1 cellular context compared by ENCODE assay signal in the genomic region with DNA sequence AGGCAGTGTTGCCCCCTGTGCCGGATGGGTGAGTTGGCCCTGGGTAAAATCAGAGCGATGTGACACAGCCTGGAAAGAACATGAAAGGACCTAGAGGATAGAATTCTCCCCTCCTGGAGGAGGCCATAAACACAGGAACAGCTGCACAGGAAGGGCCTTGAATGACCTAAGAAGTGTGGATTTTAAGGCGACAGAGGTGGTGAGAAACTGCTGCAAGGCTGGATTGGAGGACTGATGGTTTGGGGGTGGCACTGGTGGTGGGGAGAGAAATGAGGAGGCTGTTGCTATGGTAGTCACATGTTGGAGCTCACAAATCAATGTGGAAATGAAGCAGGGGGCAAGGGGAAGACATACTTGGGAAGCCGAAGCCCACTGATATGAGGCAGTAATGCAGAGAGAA.
TF ChIP-seq lines count a peak whose summit lies in the region.

No MANE protein-coding gene starts in this region.

TF ChIP-seq in K562, 482 proteins besides CTCF, POLR2A, EP300 and RAD21 (continues in another document):
- TF ChIP-seq KAT7 (CRISPR knock-in tag; IDR thresholded peaks at IDR 0.05; ENCODE audit: borderline replicate concordance) (peak; percentile 68; the same call in 1 of the 2 replicates), RBM25 (IDR thresholded peaks at IDR 0.05; ENCODE audit: low read depth, low read length, severe bottlenecking) (no peak), MYBL2 (IDR thresholded peaks at IDR 0.05; ENCODE audit: low read depth) (no peak), MYBL2 (CRISPR knock-in tag; IDR thresholded peaks at IDR 0.05; ENCODE audit: borderline replicate concordance) (no peak), CC2D1A (IDR thresholded peaks at IDR 0.05) (no peak), ZNF143 (CRISPR knock-in tag; IDR thresholded peaks at IDR 0.05) (no peak), C11orf30 (IDR thresholded peaks at IDR 0.05; ENCODE audit: low read depth) (no peak), SMAD2 (IDR thresholded peaks at IDR 0.05; ENCODE audit: low read depth, low read length) (no peak), ZNF175 (CRISPR knock-in tag; IDR thresholded peaks at IDR 0.05; ENCODE audit: low read depth) (no peak), NFIX (CRISPR knock-in tag; IDR thresholded peaks at IDR 0.05; ENCODE audit: low read depth) (no peak), NONO (IDR thresholded peaks at IDR 0.05; ENCODE audit: low read depth in 2 of 2, low read length in 1 of 2) (no peak), NR1H2 (CRISPR knock-in tag; IDR thresholded peaks at IDR 0.05) (no peak), HLTF (IDR thresholded peaks at IDR 0.05) (0 out of 2 replicates have a peak, but pooled peaks have one; percentile 29), NFATC3 (IDR thresholded peaks at IDR 0.05) (no peak), RBBP5 (IDR thresholded peaks at IDR 0.05; ENCODE audit: borderline replicate concordance, insufficient read depth, low read length, poor library complexity, severe bottlenecking) (no peak), ZC3H4 (CRISPR knock-in tag; IDR thresholded peaks at IDR 0.05; ENCODE audit: borderline replicate concordance) (no peak), TEAD4 (IDR thresholded peaks at IDR 0.05; ENCODE audit: low read length) (no peak), TEAD4 (CRISPR knock-in tag; IDR thresholded peaks at IDR 0.05; ENCODE audit: borderline replicate concordance) (no peak), EHMT2 (IDR thresholded peaks at IDR 0.05) (peak; percentile 46; the same call in 1 of the 2 replicates), ZZZ3 (IDR thresholded peaks at IDR 0.05) (no peak), ZNF184 (CRISPR knock-in tag; IDR thresholded peaks at IDR 0.05) (no peak), TAF15 (IDR thresholded peaks at IDR 0.05; ENCODE audit: low read depth, low read length) (no peak), FIP1L1 (IDR thresholded peaks at IDR 0.05; ENCODE audit: low read depth, low read length, poor library complexity, severe bottlenecking) (no peak)
- TF ChIP-seq, protein P1, sequence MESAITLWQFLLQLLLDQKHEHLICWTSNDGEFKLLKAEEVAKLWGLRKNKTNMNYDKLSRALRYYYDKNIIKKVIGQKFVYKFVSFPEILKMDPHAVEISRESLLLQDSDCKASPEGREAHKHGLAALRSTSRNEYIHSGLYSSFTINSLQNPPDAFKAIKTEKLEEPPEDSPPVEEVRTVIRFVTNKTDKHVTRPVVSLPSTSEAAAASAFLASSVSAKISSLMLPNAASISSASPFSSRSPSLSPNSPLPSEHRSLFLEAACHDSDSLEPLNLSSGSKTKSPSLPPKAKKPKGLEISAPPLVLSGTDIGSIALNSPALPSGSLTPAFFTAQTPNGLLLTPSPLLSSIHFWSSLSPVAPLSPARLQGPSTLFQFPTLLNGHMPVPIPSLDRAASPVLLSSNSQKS (CRISPR knock-in tag; IDR thresholded peaks at IDR 0.05): no peak
- TF ChIP-seq, protein P2, sequence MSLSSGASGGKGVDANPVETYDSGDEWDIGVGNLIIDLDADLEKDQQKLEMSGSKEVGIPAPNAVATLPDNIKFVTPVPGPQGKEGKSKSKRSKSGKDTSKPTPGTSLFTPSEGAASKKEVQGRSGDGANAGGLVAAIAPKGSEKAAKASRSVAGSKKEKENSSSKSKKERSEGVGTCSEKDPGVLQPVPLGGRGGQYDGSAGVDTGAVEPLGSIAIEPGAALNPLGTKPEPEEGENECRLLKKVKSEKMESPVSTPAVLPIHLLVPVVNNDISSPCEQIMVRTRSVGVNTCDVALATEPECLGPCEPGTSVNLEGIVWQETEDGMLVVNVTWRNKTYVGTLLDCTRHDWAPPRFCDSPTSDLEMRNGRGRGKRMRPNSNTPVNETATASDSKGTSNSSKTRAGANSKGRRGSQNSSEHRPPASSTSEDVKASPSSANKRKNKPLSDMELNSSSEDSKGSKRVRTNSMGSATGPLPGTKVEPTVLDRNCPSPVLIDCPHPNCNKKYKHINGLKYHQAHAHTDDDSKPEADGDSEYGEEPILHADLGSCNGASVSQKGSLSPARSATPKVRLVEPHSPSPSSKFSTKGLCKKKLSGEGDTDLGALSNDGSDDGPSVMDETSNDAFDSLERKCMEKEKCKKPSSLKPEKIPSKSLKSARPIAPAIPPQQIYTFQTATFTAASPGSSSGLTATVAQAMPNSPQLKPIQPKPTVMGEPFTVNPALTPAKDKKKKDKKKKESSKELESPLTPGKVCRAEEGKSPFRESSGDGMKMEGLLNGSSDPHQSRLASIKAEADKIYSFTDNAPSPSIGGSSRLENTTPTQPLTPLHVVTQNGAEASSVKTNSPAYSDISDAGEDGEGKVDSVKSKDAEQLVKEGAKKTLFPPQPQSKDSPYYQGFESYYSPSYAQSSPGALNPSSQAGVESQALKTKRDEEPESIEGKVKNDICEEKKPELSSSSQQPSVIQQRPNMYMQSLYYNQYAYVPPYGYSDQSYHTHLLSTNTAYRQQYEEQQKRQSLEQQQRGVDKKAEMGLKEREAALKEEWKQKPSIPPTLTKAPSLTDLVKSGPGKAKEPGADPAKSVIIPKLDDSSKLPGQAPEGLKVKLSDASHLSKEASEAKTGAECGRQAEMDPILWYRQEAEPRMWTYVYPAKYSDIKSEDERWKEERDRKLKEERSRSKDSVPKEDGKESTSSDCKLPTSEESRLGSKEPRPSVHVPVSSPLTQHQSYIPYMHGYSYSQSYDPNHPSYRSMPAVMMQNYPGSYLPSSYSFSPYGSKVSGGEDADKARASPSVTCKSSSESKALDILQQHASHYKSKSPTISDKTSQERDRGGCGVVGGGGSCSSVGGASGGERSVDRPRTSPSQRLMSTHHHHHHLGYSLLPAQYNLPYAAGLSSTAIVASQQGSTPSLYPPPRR (CRISPR knock-in tag; IDR thresholded peaks at IDR 0.05; ENCODE audit: borderline replicate concordance): no peak
- TF ChIP-seq, protein P3, sequence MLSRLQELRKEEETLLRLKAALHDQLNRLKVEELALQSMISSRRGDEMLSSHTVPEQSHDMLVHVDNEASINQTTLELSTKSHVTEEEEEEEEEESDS (CRISPR knock-in tag; IDR thresholded peaks at IDR 0.05): no peak
- TF ChIP-seq, protein P4, sequence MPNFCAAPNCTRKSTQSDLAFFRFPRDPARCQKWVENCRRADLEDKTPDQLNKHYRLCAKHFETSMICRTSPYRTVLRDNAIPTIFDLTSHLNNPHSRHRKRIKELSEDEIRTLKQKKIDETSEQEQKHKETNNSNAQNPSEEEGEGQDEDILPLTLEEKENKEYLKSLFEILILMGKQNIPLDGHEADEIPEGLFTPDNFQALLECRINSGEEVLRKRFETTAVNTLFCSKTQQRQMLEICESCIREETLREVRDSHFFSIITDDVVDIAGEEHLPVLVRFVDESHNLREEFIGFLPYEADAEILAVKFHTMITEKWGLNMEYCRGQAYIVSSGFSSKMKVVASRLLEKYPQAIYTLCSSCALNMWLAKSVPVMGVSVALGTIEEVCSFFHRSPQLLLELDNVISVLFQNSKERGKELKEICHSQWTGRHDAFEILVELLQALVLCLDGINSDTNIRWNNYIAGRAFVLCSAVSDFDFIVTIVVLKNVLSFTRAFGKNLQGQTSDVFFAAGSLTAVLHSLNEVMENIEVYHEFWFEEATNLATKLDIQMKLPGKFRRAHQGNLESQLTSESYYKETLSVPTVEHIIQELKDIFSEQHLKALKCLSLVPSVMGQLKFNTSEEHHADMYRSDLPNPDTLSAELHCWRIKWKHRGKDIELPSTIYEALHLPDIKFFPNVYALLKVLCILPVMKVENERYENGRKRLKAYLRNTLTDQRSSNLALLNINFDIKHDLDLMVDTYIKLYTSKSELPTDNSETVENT (CRISPR knock-in tag; IDR thresholded peaks at IDR 0.05): no peak
- TF ChIP-seq, protein P5, sequence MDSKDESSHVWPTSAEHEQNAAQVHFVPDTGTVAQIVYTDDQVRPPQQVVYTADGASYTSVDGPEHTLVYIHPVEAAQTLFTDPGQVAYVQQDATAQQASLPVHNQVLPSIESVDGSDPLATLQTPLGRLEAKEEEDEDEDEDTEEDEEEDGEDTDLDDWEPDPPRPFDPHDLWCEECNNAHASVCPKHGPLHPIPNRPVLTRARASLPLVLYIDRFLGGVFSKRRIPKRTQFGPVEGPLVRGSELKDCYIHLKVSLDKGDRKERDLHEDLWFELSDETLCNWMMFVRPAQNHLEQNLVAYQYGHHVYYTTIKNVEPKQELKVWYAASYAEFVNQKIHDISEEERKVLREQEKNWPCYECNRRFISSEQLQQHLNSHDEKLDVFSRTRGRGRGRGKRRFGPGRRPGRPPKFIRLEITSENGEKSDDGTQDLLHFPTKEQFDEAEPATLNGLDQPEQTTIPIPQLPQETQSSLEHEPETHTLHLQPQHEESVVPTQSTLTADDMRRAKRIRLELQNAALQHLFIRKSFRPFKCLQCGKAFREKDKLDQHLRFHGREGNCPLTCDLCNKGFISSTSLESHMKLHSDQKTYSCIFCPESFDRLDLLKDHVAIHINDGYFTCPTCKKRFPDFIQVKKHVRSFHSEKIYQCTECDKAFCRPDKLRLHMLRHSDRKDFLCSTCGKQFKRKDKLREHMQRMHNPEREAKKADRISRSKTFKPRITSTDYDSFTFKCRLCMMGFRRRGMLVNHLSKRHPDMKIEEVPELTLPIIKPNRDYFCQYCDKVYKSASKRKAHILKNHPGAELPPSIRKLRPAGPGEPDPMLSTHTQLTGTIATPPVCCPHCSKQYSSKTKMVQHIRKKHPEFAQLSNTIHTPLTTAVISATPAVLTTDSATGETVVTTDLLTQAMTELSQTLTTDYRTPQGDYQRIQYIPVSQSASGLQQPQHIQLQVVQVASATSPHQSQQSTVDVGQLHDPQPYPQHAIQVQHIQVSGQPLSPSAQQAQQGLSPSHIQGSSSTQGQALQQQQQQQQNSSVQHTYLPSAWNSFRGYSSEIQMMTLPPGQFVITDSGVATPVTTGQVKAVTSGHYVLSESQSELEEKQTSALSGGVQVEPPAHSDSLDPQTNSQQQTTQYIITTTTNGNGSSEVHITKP (IDR thresholded peaks at IDR 0.05; ENCODE audit: partially characterized antibody): no peak
- TF ChIP-seq, protein P6, sequence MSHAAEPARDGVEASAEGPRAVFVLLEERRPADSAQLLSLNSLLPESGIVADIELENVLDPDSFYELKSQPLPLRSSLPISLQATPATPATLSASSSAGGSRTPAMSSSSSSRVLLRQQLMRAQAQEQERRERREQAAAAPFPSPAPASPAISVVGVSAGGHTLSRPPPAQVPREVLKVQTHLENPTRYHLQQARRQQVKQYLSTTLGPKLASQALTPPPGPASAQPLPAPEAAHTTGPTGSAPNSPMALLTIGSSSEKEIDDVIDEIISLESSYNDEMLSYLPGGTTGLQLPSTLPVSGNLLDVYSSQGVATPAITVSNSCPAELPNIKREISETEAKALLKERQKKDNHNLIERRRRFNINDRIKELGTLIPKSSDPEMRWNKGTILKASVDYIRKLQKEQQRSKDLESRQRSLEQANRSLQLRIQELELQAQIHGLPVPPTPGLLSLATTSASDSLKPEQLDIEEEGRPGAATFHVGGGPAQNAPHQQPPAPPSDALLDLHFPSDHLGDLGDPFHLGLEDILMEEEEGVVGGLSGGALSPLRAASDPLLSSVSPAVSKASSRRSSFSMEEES (CRISPR knock-in tag; IDR thresholded peaks at IDR 0.05): no peak
- TF ChIP-seq, protein P7, sequence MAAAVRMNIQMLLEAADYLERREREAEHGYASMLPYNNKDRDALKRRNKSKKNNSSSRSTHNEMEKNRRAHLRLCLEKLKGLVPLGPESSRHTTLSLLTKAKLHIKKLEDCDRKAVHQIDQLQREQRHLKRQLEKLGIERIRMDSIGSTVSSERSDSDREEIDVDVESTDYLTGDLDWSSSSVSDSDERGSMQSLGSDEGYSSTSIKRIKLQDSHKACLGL (CRISPR knock-in tag; IDR thresholded peaks at IDR 0.05; ENCODE audit: borderline replicate concordance, poor library complexity, severe bottlenecking): no peak
- TF ChIP-seq, protein P8, sequence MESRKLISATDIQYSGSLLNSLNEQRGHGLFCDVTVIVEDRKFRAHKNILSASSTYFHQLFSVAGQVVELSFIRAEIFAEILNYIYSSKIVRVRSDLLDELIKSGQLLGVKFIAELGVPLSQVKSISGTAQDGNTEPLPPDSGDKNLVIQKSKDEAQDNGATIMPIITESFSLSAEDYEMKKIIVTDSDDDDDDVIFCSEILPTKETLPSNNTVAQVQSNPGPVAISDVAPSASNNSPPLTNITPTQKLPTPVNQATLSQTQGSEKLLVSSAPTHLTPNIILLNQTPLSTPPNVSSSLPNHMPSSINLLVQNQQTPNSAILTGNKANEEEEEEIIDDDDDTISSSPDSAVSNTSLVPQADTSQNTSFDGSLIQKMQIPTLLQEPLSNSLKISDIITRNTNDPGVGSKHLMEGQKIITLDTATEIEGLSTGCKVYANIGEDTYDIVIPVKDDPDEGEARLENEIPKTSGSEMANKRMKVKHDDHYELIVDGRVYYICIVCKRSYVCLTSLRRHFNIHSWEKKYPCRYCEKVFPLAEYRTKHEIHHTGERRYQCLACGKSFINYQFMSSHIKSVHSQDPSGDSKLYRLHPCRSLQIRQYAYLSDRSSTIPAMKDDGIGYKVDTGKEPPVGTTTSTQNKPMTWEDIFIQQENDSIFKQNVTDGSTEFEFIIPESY (CRISPR knock-in tag; IDR thresholded peaks at IDR 0.05): no peak
- TF ChIP-seq, protein P9, sequence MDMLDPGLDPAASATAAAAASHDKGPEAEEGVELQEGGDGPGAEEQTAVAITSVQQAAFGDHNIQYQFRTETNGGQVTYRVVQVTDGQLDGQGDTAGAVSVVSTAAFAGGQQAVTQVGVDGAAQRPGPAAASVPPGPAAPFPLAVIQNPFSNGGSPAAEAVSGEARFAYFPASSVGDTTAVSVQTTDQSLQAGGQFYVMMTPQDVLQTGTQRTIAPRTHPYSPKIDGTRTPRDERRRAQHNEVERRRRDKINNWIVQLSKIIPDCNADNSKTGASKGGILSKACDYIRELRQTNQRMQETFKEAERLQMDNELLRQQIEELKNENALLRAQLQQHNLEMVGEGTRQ (CRISPR knock-in tag; IDR thresholded peaks at IDR 0.05): 0 out of 2 replicates have a peak, but pooled peaks have one; percentile 5
- TF ChIP-seq, protein P10, sequence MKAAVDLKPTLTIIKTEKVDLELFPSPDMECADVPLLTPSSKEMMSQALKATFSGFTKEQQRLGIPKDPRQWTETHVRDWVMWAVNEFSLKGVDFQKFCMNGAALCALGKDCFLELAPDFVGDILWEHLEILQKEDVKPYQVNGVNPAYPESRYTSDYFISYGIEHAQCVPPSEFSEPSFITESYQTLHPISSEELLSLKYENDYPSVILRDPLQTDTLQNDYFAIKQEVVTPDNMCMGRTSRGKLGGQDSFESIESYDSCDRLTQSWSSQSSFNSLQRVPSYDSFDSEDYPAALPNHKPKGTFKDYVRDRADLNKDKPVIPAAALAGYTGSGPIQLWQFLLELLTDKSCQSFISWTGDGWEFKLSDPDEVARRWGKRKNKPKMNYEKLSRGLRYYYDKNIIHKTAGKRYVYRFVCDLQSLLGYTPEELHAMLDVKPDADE (conservative IDR thresholded peaks at IDR 0.05; ENCODE audit: control insufficient read depth, low read depth, low read length): no peak
- TF ChIP-seq, protein P11, sequence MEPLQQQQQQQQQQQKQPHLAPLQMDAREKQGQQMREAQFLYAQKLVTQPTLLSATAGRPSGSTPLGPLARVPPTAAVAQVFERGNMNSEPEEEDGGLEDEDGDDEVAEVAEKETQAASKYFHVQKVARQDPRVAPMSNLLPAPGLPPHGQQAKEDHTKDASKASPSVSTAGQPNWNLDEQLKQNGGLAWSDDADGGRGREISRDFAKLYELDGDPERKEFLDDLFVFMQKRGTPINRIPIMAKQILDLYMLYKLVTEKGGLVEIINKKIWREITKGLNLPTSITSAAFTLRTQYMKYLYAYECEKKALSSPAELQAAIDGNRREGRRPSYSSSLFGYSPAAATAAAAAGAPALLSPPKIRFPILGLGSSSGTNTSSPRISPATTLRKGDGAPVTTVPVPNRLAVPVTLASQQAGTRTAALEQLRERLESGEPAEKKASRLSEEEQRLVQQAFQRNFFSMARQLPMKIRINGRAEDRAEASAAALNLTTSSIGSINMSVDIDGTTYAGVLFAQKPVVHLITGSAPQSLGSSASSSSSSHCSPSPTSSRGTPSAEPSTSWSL (CRISPR knock-in tag; IDR thresholded peaks at IDR 0.05; ENCODE audit: borderline replicate concordance): no peak
